In genomic region chr2:18599509-18600254, GRCh38 we compare ENCODE assay signal across 17 cellular contexts. TPM values are rescaled to one million over a fixed set of nuclear protein-coding genes. Genes with fewer than 3 reads are reported as not detected.
A peak's percentile ranks its signal among the peaks of the same experiment; 100 is the strongest.
DNase-seq lines count a peak whose midpoint lies in the region; ATAC-seq and TF ChIP-seq lines count a peak whose summit lies in the region.
"Had no signal": no experiment of that assay in that cellular context is flagged by ENCODE, and none has a peak within 500 bp of the region (broad histone marks: within the 10 kb centered on the region; RNA-seq: fewer than 3 reads in every experiment).

No MANE protein-coding gene starts in this region.

- peak; percentile 78 for DNase-seq in AG09309 (ENCODE audit: low read depth)
- peak; percentile 30 for DNase-seq in HFFc6
- DNase-seq in dermis blood vessel endothelial cell, result peak; percentile 17
- DNase-seq in left lobe of liver (ENCODE audit: low spot score), result no peak
- DNase-seq in cerebellum (ENCODE audit: low spot score), result no peak
- DNase-seq in NCI-H526 (lab: John Stamatoyannopoulos, UW), result no peak
- DNase-seq in mesothelial cell of epicardium (ENCODE audit: low spot score in 2 of 2, unreplicated experiment in 2 of 2), result no peak
- DNase-seq in HK-2 (ENCODE audit: unreplicated experiment), result no peak
- DNase-seq: activated T-cell treated with anti-CD3 and anti-CD28 coated beads, Interleukin-2, amount 50 U/mL, for 24 hours; NCI-H69; nephron progenitor cell; Peyer's patch had no signal

- H3K4me1 Mint-ChIP-seq in HFFc6 (ENCODE audit: low read depth), result no peaks in the 10 kb centered on the region
- peaks cover 10% of the 10 kb centered on the region for H3K4me1 Mint-ChIP-seq in mesothelial cell of epicardium
- H3K4me1 Mint-ChIP-seq: nephron progenitor cell had no signal

- H3K27me3 Mint-ChIP-seq in HFFc6 (ENCODE audit: insufficient read depth) (no peaks in the 10 kb centered on the region), mesothelial cell of epicardium (ENCODE audit: low read depth) (no peaks in the 10 kb centered on the region)
- H3K27me3 Mint-ChIP-seq: activated naive CD4-positive, alpha-beta T cell treated with anti-CD3 and anti-CD28 coated beads, Interleukin-2, amount 50 U/mL, for 24 hours; activated T-cell treated with anti-CD3 and anti-CD28 coated beads, Interleukin-2, amount 50 U/mL, for 24 hours had no signal

- ATAC-seq in left lobe of liver, result peak; percentile 66

- TF ChIP-seq CTCF in AG09309 (IDR thresholded peaks at IDR 0.05; ENCODE audit: control insufficient read depth, insufficient read depth, low read depth, low read length, missing control alignments) (no peak), HFFc6 (IDR thresholded peaks at IDR 0.05) (no peak), mesothelial cell of epicardium (IDR thresholded peaks at IDR 0.05; ENCODE audit: unreplicated experiment) (no peak)

- H3K27ac Mint-ChIP-seq in HFFc6 (no peak overlapping the region), mesothelial cell of epicardium (no peak overlapping the region)
- H3K27ac Mint-ChIP-seq: activated naive CD4-positive, alpha-beta T cell treated with anti-CD3 and anti-CD28 coated beads, Interleukin-2, amount 50 U/mL, for 24 hours; activated T-cell treated with anti-CD3 and anti-CD28 coated beads, Interleukin-2, amount 50 U/mL, for 24 hours; nephron progenitor cell had no signal

- H3K36me3 Mint-ChIP-seq in HFFc6 (ENCODE audit: low read depth), result no peaks in the 10 kb centered on the region
- no peaks in the 10 kb centered on the region for H3K36me3 Mint-ChIP-seq in mesothelial cell of epicardium

- no peaks in the 10 kb centered on the region for H3K9me3 Mint-ChIP-seq in HFFc6
- H3K9me3 Mint-ChIP-seq in mesothelial cell of epicardium, result no peaks in the 10 kb centered on the region
- H3K9me3 Mint-ChIP-seq: activated naive CD4-positive, alpha-beta T cell treated with anti-CD3 and anti-CD28 coated beads, Interleukin-2, amount 50 U/mL, for 24 hours had no signal

- H3K4me3 ChIP-seq in AG09309 (ENCODE audit: control insufficient read depth, low read depth, low read length), result no peak overlapping the region
- H3K4me3 ChIP-seq: breast epithelium, HAP-1, Peyer's patch had no signal

- H3K4me3 Mint-ChIP-seq in HFFc6, result no peak overlapping the region
- no peak overlapping the region for H3K4me3 Mint-ChIP-seq in mesothelial cell of epicardium
- H3K4me3 Mint-ChIP-seq: activated naive CD4-positive, alpha-beta T cell treated with anti-CD3 and anti-CD28 coated beads, Interleukin-2, amount 50 U/mL, for 24 hours; activated T-cell treated with anti-CD3 and anti-CD28 coated beads, Interleukin-2, amount 50 U/mL, for 24 hours; nephron progenitor cell had no signal

RNA-seq across cellular contexts. Expression of gene NT5C1B, which starts 10.3 kb away (rescaled TPM):
- not detected for total RNA-seq in HFFc6 (2021; fragmentation: NEBNext Ultra II Directional; extraction: Animal tissue kit (Norgen Biotek cat#: 25700))
- total RNA-seq in dermis blood vessel endothelial cell, result not detected in 2 replicates
- total RNA-seq in left lobe of liver, result not detected
- total RNA-seq in cerebellum, result 0.09 TPM
- total RNA-seq in mesothelial cell of epicardium, result 0.29 TPM in 1 of 3 replicates, not detected in the others
- total RNA-seq: breast epithelium, mesenteric fat pad, Peyer's patch, subcutaneous adipose tissue had no signal

RNA-seq across cellular contexts. Expression of gene RDH14, which starts 39.2 kb away (rescaled TPM):
- 10 to 100 TPM; 15.0 to 21.6 (median 17.7) TPM for total RNA-seq in HFFc6 (2021; fragmentation: NEBNext Ultra II Directional; extraction: Animal tissue kit (Norgen Biotek cat#: 25700))
- total RNA-seq in dermis blood vessel endothelial cell, result 25.1 and 32.0 TPM in 2 replicates
- 12.5 TPM for total RNA-seq in left lobe of liver
- 17.6 TPM for total RNA-seq in cerebellum
- 20.5 to 25.1 TPM (median 22.3 TPM) in 3 replicates for total RNA-seq in mesothelial cell of epicardium

Comparison
In these comparisons a context has a peak if more than half of its experiments do, and no peak if none do; other contexts are left out.
1. DNase-seq: peak in AG09309 (single experiment), HFFc6 (single experiment) and dermis blood vessel endothelial cell (single experiment); none in left lobe of liver (single experiment), cerebellum (single experiment), NCI-H526 (0 of 2), mesothelial cell of epicardium (0 of 2) and HK-2 (single experiment).